Comparison of ENCODE assay signal across 1 cellular context in genomic region chr13:41668130-41668757, GRCh38.
TF ChIP-seq lines count a peak whose summit lies in the region.

No MANE protein-coding gene starts in this region.

TF ChIP-seq in HepG2, 621 proteins besides CTCF, POLR2A, EP300 and RAD21 (continued from another document and continues in another):
- TF ChIP-seq GPBP1L1 (CRISPR knock-in tag; IDR thresholded peaks at IDR 0.05) (no peak), ZNF564 (CRISPR knock-in tag; IDR thresholded peaks at IDR 0.05) (no peak), ZNF761 (CRISPR knock-in tag; conservative IDR thresholded peaks at IDR 0.05) (no peak), POLR2AphosphoS2 (IDR thresholded peaks at IDR 0.05; ENCODE audit: low read depth, low read length) (no peak), MIER3 (CRISPR knock-in tag; IDR thresholded peaks at IDR 0.05; ENCODE audit: borderline replicate concordance) (peak; percentile 20; the same call in 1 of the 2 replicates), SIX1 (CRISPR knock-in tag; IDR thresholded peaks at IDR 0.05; ENCODE audit: borderline replicate concordance) (peak; percentile 70), TEAD3 (CRISPR knock-in tag; optimal IDR thresholded peaks at IDR 0.05; ENCODE audit: borderline replicate concordance) (peak; percentile 14), ZGPAT (CRISPR knock-in tag; IDR thresholded peaks at IDR 0.05) (0 out of 2 replicates have a peak, but pooled peaks have one; percentile 16), ATM (IDR thresholded peaks at IDR 0.05; ENCODE audit: borderline replicate concordance) (no peak), NKX3-1 (CRISPR knock-in tag; IDR thresholded peaks at IDR 0.05) (no peak), NR2F2 (IDR thresholded peaks at IDR 0.05; ENCODE audit: borderline replicate concordance, low read depth) (no peak), MYNN (CRISPR knock-in tag; IDR thresholded peaks at IDR 0.05; ENCODE audit: low read depth) (no peak), GRHL1 (CRISPR knock-in tag; conservative IDR thresholded peaks at IDR 0.05) (no peak), SMC3 (IDR thresholded peaks at IDR 0.05; ENCODE audit: low read length) (peak; percentile 91), NR3C1 (CRISPR knock-in tag; IDR thresholded peaks at IDR 0.05) (no peak), ZUFSP (CRISPR knock-in tag; IDR thresholded peaks at IDR 0.05; ENCODE audit: borderline replicate concordance) (no peak), ZNF12 (CRISPR knock-in tag; IDR thresholded peaks at IDR 0.05) (peak; percentile 82; the same call in 1 of the 2 replicates), ZNF740 (CRISPR knock-in tag; IDR thresholded peaks at IDR 0.05) (no peak), FOSL2 (CRISPR knock-in tag; IDR thresholded peaks at IDR 0.05) (peak; percentile 23; the same call in 1 of the 2 replicates), RNF219 (CRISPR knock-in tag; IDR thresholded peaks at IDR 0.05) (no peak), MIXL1 (CRISPR knock-in tag; IDR thresholded peaks at IDR 0.05) (peak; percentile 67; the same call in 1 of the 2 replicates), ARHGAP35 (CRISPR knock-in tag; IDR thresholded peaks at IDR 0.05; ENCODE audit: borderline replicate concordance) (no peak), CEBPB (IDR thresholded peaks at IDR 0.05; ENCODE audit: borderline replicate concordance, low read depth, low read length) (peak; percentile 88), CEBPG (CRISPR knock-in tag; IDR thresholded peaks at IDR 0.05) (peak; percentile 74), ZBTB1 (CRISPR knock-in tag; IDR thresholded peaks at IDR 0.05; ENCODE audit: borderline replicate concordance) (no peak), ZNF800 (CRISPR knock-in tag; IDR thresholded peaks at IDR 0.05) (no peak), NFE2L2 (IDR thresholded peaks at IDR 0.05; ENCODE audit: low read length) (peak; percentile 46; the same call in 1 of the 2 replicates), ARID3A (IDR thresholded peaks at IDR 0.05; ENCODE audit: low read depth, low read length) (peak; percentile 87), ZNF781 (CRISPR knock-in tag; IDR thresholded peaks at IDR 0.05; ENCODE audit: borderline replicate concordance, not compliant biosample characterization) (no peak), ARID5B (CRISPR knock-in tag; IDR thresholded peaks at IDR 0.05) (peak; percentile 59), DMTF1 (CRISPR knock-in tag; IDR thresholded peaks at IDR 0.05) (no peak), CREM (IDR thresholded peaks at IDR 0.05) (peak; percentile 66), CREM (CRISPR knock-in tag; IDR thresholded peaks at IDR 0.05) (no peak), MAFF (IDR thresholded peaks at IDR 0.05; ENCODE audit: low read depth, low read length) (0 out of 2 replicates have a peak, but pooled peaks have one; percentile 19), ZNF619 (CRISPR knock-in tag; IDR thresholded peaks at IDR 0.05) (no peak), TFAP4 (IDR thresholded peaks at IDR 0.05; ENCODE audit: borderline replicate concordance, low read depth) (no peak), ZBTB26 (CRISPR knock-in tag; IDR thresholded peaks at IDR 0.05; ENCODE audit: borderline replicate concordance) (no peak)
